25 cellular contexts compared by ENCODE assay signal in genomic region chr20:16527438-16527837, GRCh38. TPM values are rescaled to one million over a fixed set of nuclear protein-coding genes. Genes with fewer than 3 reads are reported as not detected.
DNase-seq lines count a peak whose midpoint lies in the region; ATAC-seq, FAIRE-seq and TF ChIP-seq lines count a peak whose summit lies in the region.
"Had no signal": no experiment of that assay in that cellular context is flagged by ENCODE, and none has a peak within 500 bp of the region (broad histone marks: within the 10 kb centered on the region; RNA-seq: fewer than 3 reads in every experiment).

No MANE protein-coding gene starts in this region.

- CTCF ChIA-PET in HCT116 (lab: Charles Lee): interaction anchor here (1.6 kb wide), 1 partner anchor 9 kb away, joined by 6 read pairs; no protein-coding TSS in a partner anchor

- no peak overlapping the region for H3K4ac ChIP-seq in mesenchymal stem cell (ENCODE audit: low read depth in 1 of 2, low read length in 2 of 2)

- H2BK15ac ChIP-seq in mesenchymal stem cell (ENCODE audit: low read depth, poor library complexity, severe bottlenecking): no peak overlapping the region

- no peak overlapping the region for H4K8ac ChIP-seq in mesenchymal stem cell (ENCODE audit: low read length)

- no peak overlapping the region for H2AK5ac ChIP-seq in mesenchymal stem cell (ENCODE audit: low read length, severe bottlenecking)

- peak overlapping the region; percentile 88 for H3K27ac Mint-ChIP-seq in astrocyte (ENCODE audit: unreplicated experiment)
- H3K27ac Mint-ChIP-seq: activated CD8-positive, alpha-beta T cell treated with anti-CD3 and anti-CD28 coated beads for 36 hours; activated naive CD4-positive, alpha-beta T cell treated with anti-CD3 and anti-CD28 coated beads, Interleukin-2, amount 10 ng/mL, durations not matched to agents 7 days and 5 days; activated T-helper 17 cell treated with anti-CD3 and anti-CD28 coated beads, Interleukin-2, amount 50 U/mL, for 72 hours; CD4-positive, alpha-beta T cell; neural progenitor cell had no signal

- H3K79me1 ChIP-seq in mesenchymal stem cell (replicated peaks; ENCODE audit: low read length, poor library complexity, severe bottlenecking): peaks cover 11% of the 10 kb centered on the region

- H3K9me3 ChIP-seq in HCT116 (ENCODE audit: control insufficient read depth in 1 of 2, insufficient read depth in 1 of 2, low read depth in 1 of 2, low read length in 2 of 2) (no peaks in the 10 kb centered on the region), astrocyte (ENCODE audit: insufficient read depth, low read depth, low read length) (no peaks in the 10 kb centered on the region), mesenchymal stem cell (ENCODE audit: control insufficient read depth, low read length) (no peaks in the 10 kb centered on the region), stomach (no peaks in the 10 kb centered on the region), lower lobe of right lung (no peaks in the 10 kb centered on the region)
- H3K9me3 ChIP-seq: right atrium auricular region, SJCRH30, upper lobe of left lung had no signal

- H3K36me3 ChIP-seq in HCT116 (ENCODE audit: control insufficient read depth in 1 of 2, insufficient read depth in 2 of 2, low read length in 2 of 2): no peaks in the 10 kb centered on the region
- H3K36me3 ChIP-seq in astrocyte (ENCODE audit: insufficient read depth, low read length): no peaks in the 10 kb centered on the region
- H3K36me3 ChIP-seq in mesenchymal stem cell (ENCODE audit: control insufficient read depth in 1 of 2, insufficient read depth in 2 of 2, low read depth in 1 of 2, low read length in 2 of 2): peaks cover 0 to 8% of the 10 kb centered on the region in 2 experiments
- peaks cover 0 to 14% (median 9%) of the 10 kb centered on the region in 4 donors for H3K36me3 ChIP-seq in stomach
- H3K36me3 ChIP-seq in lower lobe of right lung: peaks cover 12% of the 10 kb centered on the region
- H3K36me3 ChIP-seq: brain microvascular endothelial cell, neural progenitor cell, right atrium auricular region, SJCRH30 had no signal

- no peak overlapping the region for H3K23ac ChIP-seq in mesenchymal stem cell (ENCODE audit: low read length in 2 of 2)

- H3K79me2 ChIP-seq in HCT116 (ENCODE audit: insufficient read depth, low read length) (no peaks in the 10 kb centered on the region), astrocyte (ENCODE audit: insufficient read depth, low read length) (no peaks in the 10 kb centered on the region)

- H3K4me3 ChIP-seq in HCT116 (replicated peaks in 1 of 2; ENCODE audit: low read depth in 1 of 2, low read length in 2 of 2) (no peak overlapping the region), astrocyte (ENCODE audit: insufficient read depth, low read depth, low read length) (no peak overlapping the region), mesenchymal stem cell (ENCODE audit: insufficient read depth in 1 of 2, low read depth in 1 of 2, low read length in 2 of 2) (no peak overlapping the region), stomach (no peak overlapping the region), lower lobe of right lung (no peak overlapping the region)
- H3K4me3 ChIP-seq: neural progenitor cell, right atrium auricular region, SJCRH30, upper lobe of left lung had no signal

- POLR2A ChIA-PET in HCT116 (lab: Charles Lee): interaction anchor here (1.2 kb wide), 1 partner anchor 105 kb away, joined by 3 read pairs; no protein-coding TSS in a partner anchor

- BruUV-seq in HCT116 (replicated peaks; lab: Mats Ljungman, UMichigan): no TSS peak

- ATAC-seq in HCT116: no peak
- ATAC-seq in HG02970 (IDR thresholded peaks at IDR 0.05; ENCODE audit: low FRiP score, unreplicated experiment): no peak
- no peak for ATAC-seq in lower lobe of right lung
- ATAC-seq: activated CD8-positive, alpha-beta T cell treated with anti-CD3 and anti-CD28 coated beads for 36 hours; activated T-helper 17 cell treated with anti-CD3 and anti-CD28 coated beads, Interleukin-2, amount 50 U/mL, for 72 hours had no signal

- no peak overlapping the region for H3K18ac ChIP-seq in mesenchymal stem cell (ENCODE audit: low read depth in 1 of 2, low read length in 2 of 2)

- H3K14ac ChIP-seq in mesenchymal stem cell (ENCODE audit: low read length in 2 of 2): no peak overlapping the region

- H4K91ac ChIP-seq in mesenchymal stem cell (ENCODE audit: low read length): no peak overlapping the region

- intact Hi-C loops in HCT116 (cut with micrococcal nuclease) (no loop called here), stomach (cut with DNase I; ENCODE audit: low total_unique reads) (no loop called here), lower lobe of right lung (cut with DNase I) (no loop called here)

- TF ChIP-seq EP300 in stomach (IDR thresholded peaks at IDR 0.05): no peak

- H2BK12ac ChIP-seq in mesenchymal stem cell (ENCODE audit: low read length in 2 of 2): no peak overlapping the region

- H3K27me3 ChIP-seq in HCT116 (ENCODE audit: insufficient read depth, low read length) (no peaks in the 10 kb centered on the region), astrocyte (ENCODE audit: insufficient read depth, low read length) (no peaks in the 10 kb centered on the region), mesenchymal stem cell (ENCODE audit: control insufficient read depth in 1 of 2, insufficient read depth in 1 of 2, low read length in 2 of 2) (no peaks in the 10 kb centered on the region), stomach (no peaks in the 10 kb centered on the region), lower lobe of right lung (ENCODE audit: low read depth) (no peaks in the 10 kb centered on the region)
- H3K27me3 ChIP-seq: brain microvascular endothelial cell, neural progenitor cell, right atrium auricular region, SJCRH30, upper lobe of left lung had no signal

- H3K9me2 ChIP-seq in HCT116 (ENCODE audit: insufficient read depth): no peaks in the 10 kb centered on the region

- H3K9ac ChIP-seq in HCT116 (ENCODE audit: low read length): no peak overlapping the region
- H3K9ac ChIP-seq in astrocyte (ENCODE audit: low read length): peak overlapping the region; percentile 45
- peak overlapping the region; percentile 57 for H3K9ac ChIP-seq in mesenchymal stem cell (ENCODE audit: low read length)
- H3K9ac ChIP-seq: neural progenitor cell, parathyroid adenoma had no signal

- TF ChIP-seq RAD21 in HCT116 (IDR thresholded peaks at IDR 0.05; ENCODE audit: low read depth): no peak

- no peak for TF ChIP-seq POLR2A in HCT116 (IDR thresholded peaks at IDR 0.05; ENCODE audit: borderline replicate concordance, extremely low read depth, insufficient read depth, insufficient read length)
- TF ChIP-seq POLR2A in stomach (IDR thresholded peaks at IDR 0.05): no peak

- no peak overlapping the region for H2AFZ ChIP-seq in HCT116 (ENCODE audit: low read depth, low read length, poor library complexity, severe bottlenecking)
- H2AFZ ChIP-seq in astrocyte (ENCODE audit: low read depth, low read length): no peak overlapping the region
- no peak overlapping the region for H2AFZ ChIP-seq in mesenchymal stem cell (ENCODE audit: low read depth, low read length)
- H2AFZ ChIP-seq: neural progenitor cell, parathyroid adenoma had no signal

- H4K20me1 ChIP-seq in HCT116 (ENCODE audit: insufficient read depth) (no peaks in the 10 kb centered on the region), astrocyte (ENCODE audit: insufficient read depth, low read length) (no peaks in the 10 kb centered on the region)

- H2BK5ac ChIP-seq in mesenchymal stem cell (ENCODE audit: low read depth, low read length, poor library complexity, severe bottlenecking): no peak overlapping the region

- RAD21 ChIA-PET in HCT116 (lab: Charles Lee; ENCODE audit: low non-redundant PET in 1 of 2, low total read pairs in 2 of 2, uncharacterized antibody in 2 of 2, unreplicated experiment in 2 of 2): no interaction called here

- TF ChIP-seq CTCF in HCT116 (IDR thresholded peaks at IDR 0.05 in 2 of 3, conservative IDR thresholded peaks at IDR 0.05 in 1 of 3; ENCODE audit: borderline replicate concordance in 1 of 3, insufficient read depth in 1 of 3, low read depth in 2 of 3, low read length in 2 of 3) (no peak), astrocyte (IDR thresholded peaks at IDR 0.05; ENCODE audit: insufficient read depth, low read depth, low read length) (no peak), stomach (IDR thresholded peaks at IDR 0.05) (no peak), lower lobe of right lung (IDR thresholded peaks at IDR 0.05) (no peak)

- H3K27ac ChIP-seq in HCT116 (ENCODE audit: low read depth, low read length) (peak overlapping the region; percentile 63; the same call in 1 of the 2 replicates), astrocyte (ENCODE audit: low read depth, low read length) (no peak overlapping the region), mesenchymal stem cell (ENCODE audit: low read length, poor library complexity, severe bottlenecking) (no peak overlapping the region), stomach (peak overlapping the region in 3 of 5 donors; percentile 24 to 58 (median 55)), lower lobe of right lung (no peak overlapping the region)
- H3K27ac ChIP-seq: neural progenitor cell, parathyroid adenoma, right atrium auricular region, SJCRH30, upper lobe of left lung had no signal

- peaks cover 15% of the 10 kb centered on the region for H3K4me1 Mint-ChIP-seq in astrocyte (ENCODE audit: low read depth, unreplicated experiment)
- H3K4me1 Mint-ChIP-seq: activated naive CD4-positive, alpha-beta T cell treated with anti-CD3 and anti-CD28 coated beads, Interleukin-2, amount 10 ng/mL, durations not matched to agents 7 days and 5 days; activated T-helper 17 cell treated with anti-CD3 and anti-CD28 coated beads, Interleukin-2, amount 50 U/mL, for 72 hours; neural progenitor cell had no signal

- H3K4me1 ChIP-seq in HCT116 (ENCODE audit: control insufficient read depth in 1 of 2, insufficient read depth in 2 of 2, low read length in 2 of 2) (peaks cover 41 to 51% of the 10 kb centered on the region in 2 experiments), astrocyte (ENCODE audit: insufficient read depth, low read length) (peaks cover 20% of the 10 kb centered on the region), mesenchymal stem cell (ENCODE audit: control insufficient read depth, insufficient read depth, low read depth, low read length) (peaks cover 13% of the 10 kb centered on the region), stomach (peaks cover 0 to 7% (median 5%) of the 10 kb centered on the region in 4 donors), lower lobe of right lung (no peaks in the 10 kb centered on the region)
- H3K4me1 ChIP-seq: neural progenitor cell, right atrium auricular region, upper lobe of left lung had no signal

- H3K36me3 Mint-ChIP-seq in astrocyte (ENCODE audit: low read depth, unreplicated experiment): peaks cover 6% of the 10 kb centered on the region
- H3K36me3 Mint-ChIP-seq: activated naive CD4-positive, alpha-beta T cell treated with anti-CD3 and anti-CD28 coated beads, Interleukin-2, amount 10 ng/mL, durations not matched to agents 7 days and 5 days had no signal

- no peak overlapping the region for H3K4me3 Mint-ChIP-seq in astrocyte (ENCODE audit: unreplicated experiment)
- H3K4me3 Mint-ChIP-seq: activated CD8-positive, alpha-beta T cell treated with anti-CD3 and anti-CD28 coated beads for 36 hours; activated naive CD4-positive, alpha-beta T cell treated with anti-CD3 and anti-CD28 coated beads, Interleukin-2, amount 10 ng/mL, durations not matched to agents 7 days and 5 days; activated T-helper 17 cell treated with anti-CD3 and anti-CD28 coated beads, Interleukin-2, amount 50 U/mL, for 72 hours; CD4-positive, alpha-beta T cell; neural progenitor cell had no signal

- 98% methylated on average over 3 of the region's 3 CpGs for WGBS in mesenchymal stem cell
- 96 to 99% (median 97%) methylated on average over 3 of the region's 3 CpGs for WGBS in stomach, 5 donors

- DNase-seq in HCT116 (ENCODE audit: low read depth, low spot score): no peak
- no peak for DNase-seq in astrocyte (ENCODE audit: low read depth)
- no peak for DNase-seq in mesenchymal stem cell
- no peak for DNase-seq in stomach
- no peak for DNase-seq in NK-92 treated with Interleukin-12 subunit alpha and Interleukin-12 subunit beta, amount 100 ng/mL, for 24 hours (lab: John Stamatoyannopoulos, UW)
- DNase-seq in NCI-H2107 (lab: John Stamatoyannopoulos, UW): no peak
- no peak for DNase-seq in lower lobe of right lung
- DNase-seq: activated CD8-positive, alpha-beta T cell treated with anti-CD3 and anti-CD28 coated beads for 36 hours; activated naive CD4-positive, alpha-beta T cell treated with anti-CD3 and anti-CD28 coated beads, Interleukin-2, amount 10 ng/mL, durations not matched to agents 7 days and 5 days; CD4-positive, alpha-beta T cell; GOT3; KBM-7; NCI-H187 treated with DMSO at 0.1 percent for 48 hours; NCI-H524; stimulated activated CD4-positive, alpha-beta T cell treated with anti-CD3 and anti-CD28 coated beads, Interleukin-4, amount 100 ng/mL, for 1 hour had no signal

- H3K4me2 ChIP-seq in HCT116 (ENCODE audit: low read length) (peak overlapping the region; percentile 70), astrocyte (ENCODE audit: low read length) (no peak overlapping the region), mesenchymal stem cell (ENCODE audit: low read length, poor library complexity, severe bottlenecking) (no peak overlapping the region)
- H3K4me2 ChIP-seq: neural progenitor cell had no signal

- no peak overlapping the region for H2BK120ac ChIP-seq in mesenchymal stem cell (ENCODE audit: low read depth, low read length)

- H3K27me3 Mint-ChIP-seq in astrocyte (ENCODE audit: low read depth, unreplicated experiment): no peaks in the 10 kb centered on the region
- H3K27me3 Mint-ChIP-seq: activated CD8-positive, alpha-beta T cell treated with anti-CD3 and anti-CD28 coated beads for 36 hours; activated naive CD4-positive, alpha-beta T cell treated with anti-CD3 and anti-CD28 coated beads, Interleukin-2, amount 10 ng/mL, durations not matched to agents 7 days and 5 days; activated T-helper 17 cell treated with anti-CD3 and anti-CD28 coated beads, Interleukin-2, amount 50 U/mL, for 72 hours; CD4-positive, alpha-beta T cell had no signal

- H3K9me3 Mint-ChIP-seq in astrocyte (ENCODE audit: unreplicated experiment): peaks cover 4% of the 10 kb centered on the region
- H3K9me3 Mint-ChIP-seq: activated naive CD4-positive, alpha-beta T cell treated with anti-CD3 and anti-CD28 coated beads, Interleukin-2, amount 10 ng/mL, durations not matched to agents 7 days and 5 days; activated T-helper 17 cell treated with anti-CD3 and anti-CD28 coated beads, Interleukin-2, amount 50 U/mL, for 72 hours had no signal

- no peak for FAIRE-seq in astrocyte (lab: Jason Lieb, UNC)
- FAIRE-seq: D721Med, endothelial cell of umbilical vein had no signal

RNA-seq across cellular contexts. Expression of gene KIF16B, which starts 45.8 kb away (rescaled TPM):
- total RNA-seq in HCT116 (2021; ENCODE audit: unreplicated experiment) (7.0 TPM), astrocyte (6.5 and 7.0 TPM in 2 replicates), stomach (10 to 100 TPM; 23.8 to 59.8 (median 25.9) TPM), lower lobe of right lung (25.1 TPM)
- polyA plus RNA-seq in HCT116 (2012): 4.2 and 5.2 TPM in 2 replicates
- 7.7 TPM for polyA plus RNA-seq in mesenchymal stem cell (2013, experiment 1 of 2)
- polyA plus RNA-seq in mesenchymal stem cell (2013, experiment 2 of 2): 7.8 TPM
- 1 to 10 TPM; 5.0 to 8.6 (median 7.0) TPM for polyA plus RNA-seq in stomach

Comparison
In these comparisons a context has a peak if more than half of its experiments do, and no peak if none do; other contexts are left out.
1. H3K27ac ChIP-seq: peak in HCT116 (single experiment) and stomach (3 of 5); none in astrocyte (single experiment), mesenchymal stem cell (single experiment) and lower lobe of right lung (single experiment).